ENCODE assay signal across 8 cellular contexts in the genomic region with DNA sequence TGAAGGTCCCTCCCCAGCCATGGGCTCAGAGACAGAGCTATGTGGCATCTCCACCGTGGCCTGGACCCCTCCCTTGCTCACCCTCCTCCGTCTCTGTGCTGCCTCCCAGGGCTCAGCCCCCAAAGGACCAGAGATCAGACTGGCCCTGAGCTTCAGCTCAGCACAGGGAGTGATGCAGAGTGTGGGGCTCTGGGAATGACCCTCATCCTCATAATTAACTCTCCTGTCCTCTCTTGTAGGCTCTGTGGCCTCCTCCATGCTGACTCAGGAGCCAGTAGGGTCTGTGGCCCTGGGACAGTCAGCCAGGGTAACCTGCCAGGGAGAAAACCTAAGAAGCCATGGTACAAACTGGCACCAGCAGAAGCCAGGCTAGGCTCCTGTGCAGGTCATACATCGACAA. TPM values are rescaled to one million over a fixed set of nuclear protein-coding genes. Genes with fewer than 3 reads are reported as not detected.
"Had no signal": no experiment of that assay in that cellular context is flagged by ENCODE, and none has a peak within 500 bp of the region (broad histone marks: within the 10 kb centered on the region; RNA-seq: fewer than 3 reads in every experiment).

No MANE protein-coding gene starts in this region.

- DNase-seq: H9, HCEC 1CT, IMR-90 had no signal

- H3K4me3 Mint-ChIP-seq: GM23338, H9 had no signal

- ATAC-seq: GM23338 had no signal

- H3K27ac Mint-ChIP-seq: GM23338, H9 had no signal

- H3K4me1 Mint-ChIP-seq: GM23338 had no signal

- H3K4me3 ChIP-seq: GM23338 had no signal

- H2AFZ ChIP-seq: GM23338 had no signal

- H3K4me2 ChIP-seq: GM23338 had no signal

- FAIRE-seq: H1, H54, HTR-8/SVneo had no signal

RNA-seq across cellular contexts. Expression of a gene that starts 28.7 kb away (rescaled TPM):
- total RNA-seq: GM23338, H1, H9, HT-29, IMR-90 had no signal
- polyA plus RNA-seq: GM23338, H1 had no signal
